ENCODE assay signal across 1 cellular context in genomic region chr6:21998539-21998938, GRCh38.
TF ChIP-seq lines count a peak whose summit lies in the region.

No MANE protein-coding gene starts in this region.

TF ChIP-seq in endothelial cell of umbilical vein, 7 proteins besides CTCF, POLR2A, EP300 and RAD21 (continued from another document):
- TF ChIP-seq MAX (IDR thresholded peaks at IDR 0.05; ENCODE audit: insufficient read depth, insufficient read length) (no peak), JUN (IDR thresholded peaks at IDR 0.05; ENCODE audit: borderline replicate concordance, insufficient read depth, insufficient read length, low read depth) (no peak), GATA2 (IDR thresholded peaks at IDR 0.05; ENCODE audit: insufficient read depth, insufficient read length, low read depth, low read length) (no peak)
TF ChIP-seq in endothelial cell of umbilical vein: peak in this region for 0.
